In genomic region chr3:33061782-33062181, GRCh38 we compare ENCODE assay signal across 11 cellular contexts. TPM values are rescaled to one million over a fixed set of nuclear protein-coding genes. Genes with fewer than 3 reads are reported as not detected.
A peak's percentile ranks its signal among the peaks of the same experiment; 100 is the strongest.
DNase-seq lines count a peak whose midpoint lies in the region; ATAC-seq and TF ChIP-seq lines count a peak whose summit lies in the region.
"Had no signal": no experiment of that assay in that cellular context is flagged by ENCODE, and none has a peak within 500 bp of the region (broad histone marks: within the 10 kb centered on the region; RNA-seq: fewer than 3 reads in every experiment).

No MANE protein-coding gene starts in this region.

- 80 to 94% (median 84%) methylated on average over 2 of the region's 2 CpGs for WGBS in adrenal gland, 4 donors

- TF ChIP-seq CTCF in adrenal gland (IDR thresholded peaks at IDR 0.05): no peak

- peaks cover 0 to 10% of the 10 kb centered on the region in 2 donors for H3K4me1 ChIP-seq in adrenal gland (replicated peaks in 1 of 2)
- H3K4me1 ChIP-seq: SJSA1 had no signal

- DNase-seq in activated naive CD4-positive, alpha-beta T cell treated with Interleukin-2 at 50 U/mL for 16 hours: peak; percentile 48
- DNase-seq in activated naive CD4-positive, alpha-beta T cell (lab: John Stamatoyannopoulos, UW): no peak
- DNase-seq in activated CD8-positive, alpha-beta T cell treated with anti-CD3 and anti-CD28 coated beads, Interleukin-2, amount 10 ng/mL, durations not matched to agents 7 days and 5 days: peak; percentile 58
- DNase-seq in fibroblast of peridontal ligament (ENCODE audit: extremely low read depth) (peak; percentile 48), stromal cell of bone marrow (ENCODE audit: low read depth) (peak; percentile 29), T-helper 9 cell (no peak), cerebellum (ENCODE audit: low spot score) (no peak), adrenal gland (no peak)
- DNase-seq: AML-193, NCI-H1417 had no signal

- no peaks in the 10 kb centered on the region for H3K27me3 ChIP-seq in adrenal gland
- H3K27me3 ChIP-seq: SJSA1 had no signal

- peaks cover 86% of the 10 kb centered on the region for H3K4me1 Mint-ChIP-seq in activated CD8-positive, alpha-beta T cell treated with anti-CD3 and anti-CD28 coated beads, Interleukin-2, amount 10 ng/mL, durations not matched to agents 7 days and 5 days (ENCODE audit: low read depth)

- POLR2A ChIA-PET in activated CD8-positive, alpha-beta T cell treated with anti-CD3 and anti-CD28 coated beads, Interleukin-2, amount 10 ng/mL, durations not matched to agents 7 days and 5 days (lab: Charles Lee): interaction anchor here (0.9 to 1.6 kb wide), 3 partner anchors 13 to 17 kb away, joined by 3 to 9 read pairs (median 4); no protein-coding TSS in a partner anchor

- CTCF ChIA-PET in activated CD8-positive, alpha-beta T cell treated with anti-CD3 and anti-CD28 coated beads, Interleukin-2, amount 10 ng/mL, durations not matched to agents 7 days and 5 days (lab: Charles Lee): interaction anchor here (0.9 to 5.3 kb wide), 12 partner anchors 8 to 312 kb away, joined by 3 to 58 read pairs (median 4); no protein-coding TSS in a partner anchor

- H3K27ac Mint-ChIP-seq in activated CD8-positive, alpha-beta T cell treated with anti-CD3 and anti-CD28 coated beads, Interleukin-2, amount 10 ng/mL, durations not matched to agents 7 days and 5 days: peak overlapping the region; percentile 88

- H3K36me3 ChIP-seq in adrenal gland (replicated peaks in 1 of 2): peaks cover 0 to 27% of the 10 kb centered on the region in 2 donors

- H3K4me3 ChIP-seq in adrenal gland: no peak overlapping the region
- H3K4me3 ChIP-seq: SJSA1 had no signal

- intact Hi-C loops in adrenal gland (cut with DNase I): no loop called here

- no peaks in the 10 kb centered on the region for H3K9me3 Mint-ChIP-seq in activated CD8-positive, alpha-beta T cell treated with anti-CD3 and anti-CD28 coated beads, Interleukin-2, amount 10 ng/mL, durations not matched to agents 7 days and 5 days (ENCODE audit: insufficient read depth)

- ATAC-seq in activated CD8-positive, alpha-beta T cell treated with anti-CD3 and anti-CD28 coated beads, Interleukin-2, amount 10 ng/mL, durations not matched to agents 7 days and 5 days: peak; percentile 59

- no peak overlapping the region for H3K27ac ChIP-seq in adrenal gland
- H3K27ac ChIP-seq: SJSA1 had no signal

- no peak for TF ChIP-seq POLR2A in adrenal gland (IDR thresholded peaks at IDR 0.05)

- H3K27me3 Mint-ChIP-seq in activated CD8-positive, alpha-beta T cell treated with anti-CD3 and anti-CD28 coated beads, Interleukin-2, amount 10 ng/mL, durations not matched to agents 7 days and 5 days (ENCODE audit: low read depth): no peaks in the 10 kb centered on the region

- H3K36me3 Mint-ChIP-seq in activated CD8-positive, alpha-beta T cell treated with anti-CD3 and anti-CD28 coated beads, Interleukin-2, amount 10 ng/mL, durations not matched to agents 7 days and 5 days (ENCODE audit: low read depth): peaks cover 65% of the 10 kb centered on the region

- H3K9me3 ChIP-seq in adrenal gland (replicated peaks in 1 of 3): no peaks in the 10 kb centered on the region
- H3K9me3 ChIP-seq: SJSA1 had no signal

- H3K4me3 Mint-ChIP-seq in activated CD8-positive, alpha-beta T cell treated with anti-CD3 and anti-CD28 coated beads, Interleukin-2, amount 10 ng/mL, durations not matched to agents 7 days and 5 days: peak overlapping the region; percentile 50

RNA-seq across cellular contexts. Expression of gene GLB1, which starts 35.2 kb away (rescaled TPM):
- total RNA-seq in activated CD8-positive, alpha-beta T cell treated with anti-CD3 and anti-CD28 coated beads, Interleukin-2, amount 10 ng/mL, durations not matched to agents 7 days and 5 days: 10 to 100 TPM; 37.8 to 38.7 TPM
- total RNA-seq in cerebellum (29.4 TPM), adrenal gland (100 to 1,000 TPM in 4 of 8 donors, 10 to 100 TPM in 4; 67.6 to 182 (median 101) TPM)
- 10 to 100 TPM; 10.8 to 59.3 (median 13.2) TPM for polyA plus RNA-seq in adrenal gland

RNA-seq across cellular contexts. Expression of gene TMPPE, which starts 35.2 kb away (rescaled TPM):
- total RNA-seq in activated CD8-positive, alpha-beta T cell treated with anti-CD3 and anti-CD28 coated beads, Interleukin-2, amount 10 ng/mL, durations not matched to agents 7 days and 5 days: 10 to 100 TPM; 11.9 to 12.1 TPM
- total RNA-seq in cerebellum (10.5 TPM), adrenal gland (10 to 100 TPM in 1 of 8 donors, 1 to 10 TPM in 7; 3.3 to 10.1 (median 7.3) TPM)
- polyA plus RNA-seq in adrenal gland: 1 to 10 TPM in 1 of 3 donors, under 1 TPM in 2; 0.17 to 1.3 (median 0.80) TPM

RNA-seq across cellular contexts. Expression of gene CRTAP, which starts 52.0 kb away (rescaled TPM):
- total RNA-seq in activated CD8-positive, alpha-beta T cell treated with anti-CD3 and anti-CD28 coated beads, Interleukin-2, amount 10 ng/mL, durations not matched to agents 7 days and 5 days: 10 to 100 TPM; 21.2 to 22.5 TPM
- total RNA-seq in cerebellum (23.8 TPM), adrenal gland (100 to 1,000 TPM; 154 to 677 (median 337) TPM)
- polyA plus RNA-seq in adrenal gland: 100 to 1,000 TPM in 1 of 3 donors, 10 to 100 TPM in 2; 64.5 to 147 (median 87.4) TPM

Comparison
In these comparisons a context has a peak if more than half of its experiments do, and no peak if none do; other contexts are left out.
1. DNase-seq: peak in activated naive CD4-positive, alpha-beta T cell treated with Interleukin-2 at 50 U/mL for 16 hours (single experiment), activated CD8-positive, alpha-beta T cell treated with anti-CD3 and anti-CD28 coated beads, Interleukin-2, amount 10 ng/mL, durations not matched to agents 7 days and 5 days (single experiment), fibroblast of peridontal ligament (single experiment) and stromal cell of bone marrow (single experiment); none in activated naive CD4-positive, alpha-beta T cell (0 of 4), T-helper 9 cell (single experiment), cerebellum (single experiment) and adrenal gland (0 of 7).